Comparison of ENCODE assay signal across 8 cellular contexts in the genomic region with DNA sequence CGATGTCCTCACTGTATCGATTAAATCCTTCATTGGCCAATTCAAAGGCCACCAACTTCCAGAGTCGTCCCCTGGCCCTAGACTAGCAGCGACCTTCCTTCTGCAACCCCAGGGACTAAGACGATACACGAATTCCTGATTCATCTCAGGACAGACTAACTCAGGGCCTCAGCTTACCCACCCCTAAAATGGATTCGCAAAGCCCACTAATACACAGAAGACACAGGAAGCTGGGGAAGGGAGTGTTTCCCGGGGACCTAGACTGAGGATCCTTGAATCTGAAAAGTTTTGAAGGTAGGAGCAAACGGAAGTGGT. TPM values are rescaled to one million over a fixed set of nuclear protein-coding genes. Genes with fewer than 3 reads are reported as not detected.
A peak's percentile ranks its signal among the peaks of the same experiment; 100 is the strongest.
DNase-seq lines count a peak whose midpoint lies in the region; ATAC-seq and TF ChIP-seq lines count a peak whose summit lies in the region.

No MANE protein-coding gene starts in this region.

- H3K4me3 ChIP-seq in testis = peak overlapping the region; percentile 94 to 98

- no peaks in the 10 kb centered on the region for H3K27me3 Mint-ChIP-seq in T-helper 2 cell treated with Interferon-gamma antibody and Interleukin-4, amounts not matched to agents 5 μg/mL and 100 μg/mL, for 36 hours (ENCODE audit: low read depth)
- H3K27me3 Mint-ChIP-seq in immature natural killer cell (ENCODE audit: low read depth in 3 of 3) = peaks cover 4 to 21% (median 12%) of the 10 kb centered on the region in 3 donors

- peaks cover 23% of the 10 kb centered on the region for H3K4me1 ChIP-seq in testis

- TF ChIP-seq CTCF in testis (IDR thresholded peaks at IDR 0.05) = no peak

- H3K4me1 Mint-ChIP-seq in T-helper 2 cell treated with Interferon-gamma antibody and Interleukin-4, amounts not matched to agents 5 μg/mL and 100 μg/mL, for 36 hours (ENCODE audit: low read depth) = peaks cover 34% of the 10 kb centered on the region
- H3K4me1 Mint-ChIP-seq in immature natural killer cell = peaks cover 44 to 47% of the 10 kb centered on the region in 2 donors

- ATAC-seq in activated naive CD4-positive, alpha-beta T cell treated with anti-CD3 and anti-CD28 coated beads, Interleukin-2, amount 50 U/mL, for 72 hours = peak; percentile 2 to 28
- ATAC-seq in HG02759 (IDR thresholded peaks at IDR 0.05; ENCODE audit: unreplicated experiment) (no peak), HG03196 (IDR thresholded peaks at IDR 0.05; ENCODE audit: unreplicated experiment) (no peak)

- no peak for TF ChIP-seq POLR2A in testis (IDR thresholded peaks at IDR 0.05)

- no peaks in the 10 kb centered on the region for H3K9me3 Mint-ChIP-seq in T-helper 2 cell treated with Interferon-gamma antibody and Interleukin-4, amounts not matched to agents 5 μg/mL and 100 μg/mL, for 36 hours
- peaks cover 0 to 4% of the 10 kb centered on the region in 2 donors for H3K9me3 Mint-ChIP-seq in activated naive CD4-positive, alpha-beta T cell treated with anti-CD3 and anti-CD28 coated beads, Interleukin-2, amount 50 U/mL, for 72 hours
- no peaks in the 10 kb centered on the region for H3K9me3 Mint-ChIP-seq in immature natural killer cell

- no peaks in the 10 kb centered on the region for H3K36me3 ChIP-seq in testis (ENCODE audit: low read depth, missing control alignments)

- H3K27ac ChIP-seq in testis = peak overlapping the region; percentile 94 to 95

- peak overlapping the region; percentile 81 for H3K27ac Mint-ChIP-seq in T-helper 2 cell treated with Interferon-gamma antibody and Interleukin-4, amounts not matched to agents 5 μg/mL and 100 μg/mL, for 36 hours
- peak overlapping the region; percentile 90 to 98 for H3K27ac Mint-ChIP-seq in activated naive CD4-positive, alpha-beta T cell treated with anti-CD3 and anti-CD28 coated beads, Interleukin-2, amount 50 U/mL, for 72 hours
- H3K27ac Mint-ChIP-seq in immature natural killer cell = peak overlapping the region; percentile 89 to 97 (median 96)

- DNase-seq in T-helper 2 cell treated with Interferon-gamma antibody and Interleukin-4, amounts not matched to agents 5 μg/mL and 100 μg/mL, for 36 hours (ENCODE audit: low spot score) = no peak
- no peak for DNase-seq in T-helper 2 cell
- DNase-seq in activated naive CD4-positive, alpha-beta T cell treated with anti-CD3 and anti-CD28 coated beads, Interleukin-2, amount 50 U/mL, for 72 hours (ENCODE audit: low spot score in 2 of 2) = no peak
- DNase-seq in immature natural killer cell = no peak
- DNase-seq in testis = no peak
- no peak for DNase-seq in NCI-H146 treated with DMSO at 0.1 percent for 48 hours (lab: John Stamatoyannopoulos, UW; ENCODE audit: unreplicated experiment)

- H3K4me3 Mint-ChIP-seq in T-helper 2 cell treated with Interferon-gamma antibody and Interleukin-4, amounts not matched to agents 5 μg/mL and 100 μg/mL, for 36 hours = peak overlapping the region; percentile 95
- H3K4me3 Mint-ChIP-seq in immature natural killer cell = peak overlapping the region; percentile 90 to 98 (median 93)

- intact Hi-C loops in testis (cut with DNase I; ENCODE audit: low total_unique reads) = no loop called here

- no peaks in the 10 kb centered on the region for H3K9me3 ChIP-seq in testis

- WGBS in testis, 2 donors = 2 to 3% methylated on average over 8 to 9 of the region's 9 CpGs

- H3K27me3 ChIP-seq in testis = no peaks in the 10 kb centered on the region

- H3K36me3 Mint-ChIP-seq in T-helper 2 cell treated with Interferon-gamma antibody and Interleukin-4, amounts not matched to agents 5 μg/mL and 100 μg/mL, for 36 hours (ENCODE audit: low read depth) = peaks cover 30% of the 10 kb centered on the region
- H3K36me3 Mint-ChIP-seq in activated naive CD4-positive, alpha-beta T cell treated with anti-CD3 and anti-CD28 coated beads, Interleukin-2, amount 50 U/mL, for 72 hours = peaks cover 12 to 21% of the 10 kb centered on the region in 2 donors
- H3K36me3 Mint-ChIP-seq in immature natural killer cell = peaks cover 0 to 15% (median 5%) of the 10 kb centered on the region in 3 donors

RNA-seq across cellular contexts. Expression of gene LAMTOR1, which starts 0.5 kb away (rescaled TPM):
- 10 to 100 TPM; 40.9 to 60.0 TPM for total RNA-seq in activated naive CD4-positive, alpha-beta T cell treated with anti-CD3 and anti-CD28 coated beads, Interleukin-2, amount 50 U/mL, for 72 hours
- polyA plus RNA-seq in immature natural killer cell (100 to 1,000 TPM; 110 to 181 (median 138) TPM), testis (ENCODE audit: insufficient read depth, low read depth, low replicate concordance) (86.9 TPM)
- total RNA-seq in testis = 100 to 1,000 TPM in 1 of 2 donors, 10 to 100 TPM in 1; 89.0 to 107 TPM

RNA-seq across cellular contexts. Expression of gene TOMT, which starts 3.1 kb away (rescaled TPM):
- total RNA-seq in activated naive CD4-positive, alpha-beta T cell treated with anti-CD3 and anti-CD28 coated beads, Interleukin-2, amount 50 U/mL, for 72 hours = not detected
- polyA plus RNA-seq in immature natural killer cell (not detected), testis (ENCODE audit: insufficient read depth, low read depth, low replicate concordance) (not detected)
- total RNA-seq in testis = under 1 TPM in 1 of 2 donors, not detected in 1; 0.43 TPM

RNA-seq across cellular contexts. Expression of gene ANAPC15, which starts 9.9 kb away (rescaled TPM):
- 10 to 100 TPM; 50.5 to 60.1 TPM for total RNA-seq in activated naive CD4-positive, alpha-beta T cell treated with anti-CD3 and anti-CD28 coated beads, Interleukin-2, amount 50 U/mL, for 72 hours
- polyA plus RNA-seq in immature natural killer cell (10 to 100 TPM; 70.9 to 76.7 (median 75.2) TPM), testis (ENCODE audit: insufficient read depth, low read depth, low replicate concordance) (103 TPM)
- 10 to 100 TPM; 61.9 to 66.1 TPM for total RNA-seq in testis

RNA-seq across cellular contexts. Expression of gene LRRC51, which starts 21.9 kb away (rescaled TPM):
- 1 to 10 TPM; 4.1 to 8.3 TPM for total RNA-seq in activated naive CD4-positive, alpha-beta T cell treated with anti-CD3 and anti-CD28 coated beads, Interleukin-2, amount 50 U/mL, for 72 hours
- polyA plus RNA-seq in immature natural killer cell (1 to 10 TPM in 2 of 3 donors, not detected in 1; 3.4 to 4.7 TPM), testis (ENCODE audit: insufficient read depth, low read depth, low replicate concordance) (200 TPM)
- total RNA-seq in testis = 10 to 100 TPM; 50.8 to 84.6 TPM

RNA-seq across cellular contexts. Expression of gene NUMA1, which starts 22.2 kb away (rescaled TPM):
- 100 to 1,000 TPM; 206 to 209 TPM for total RNA-seq in activated naive CD4-positive, alpha-beta T cell treated with anti-CD3 and anti-CD28 coated beads, Interleukin-2, amount 50 U/mL, for 72 hours
- polyA plus RNA-seq in immature natural killer cell (10 to 100 TPM in 2 of 3 donors, 1 to 10 TPM in 1; 2.7 to 92.5 (median 10.5) TPM), testis (ENCODE audit: insufficient read depth, low read depth, low replicate concordance) (186 TPM)
- total RNA-seq in testis = 100 to 1,000 TPM; 452 to 470 TPM

Comparison
In these comparisons a context has a peak if more than half of its experiments do, and no peak if none do; other contexts are left out.
1. ATAC-seq: peak in activated naive CD4-positive, alpha-beta T cell treated with anti-CD3 and anti-CD28 coated beads, Interleukin-2, amount 50 U/mL, for 72 hours (2 of 2); none in HG02759 (single experiment) and HG03196 (single experiment).
2. Peak in every context shown above with its lines, with median percentiles within 50 percentile points of each other: H3K27ac Mint-ChIP-seq.